Comparison of ENCODE assay signal across 13 cellular contexts in the genomic region with DNA sequence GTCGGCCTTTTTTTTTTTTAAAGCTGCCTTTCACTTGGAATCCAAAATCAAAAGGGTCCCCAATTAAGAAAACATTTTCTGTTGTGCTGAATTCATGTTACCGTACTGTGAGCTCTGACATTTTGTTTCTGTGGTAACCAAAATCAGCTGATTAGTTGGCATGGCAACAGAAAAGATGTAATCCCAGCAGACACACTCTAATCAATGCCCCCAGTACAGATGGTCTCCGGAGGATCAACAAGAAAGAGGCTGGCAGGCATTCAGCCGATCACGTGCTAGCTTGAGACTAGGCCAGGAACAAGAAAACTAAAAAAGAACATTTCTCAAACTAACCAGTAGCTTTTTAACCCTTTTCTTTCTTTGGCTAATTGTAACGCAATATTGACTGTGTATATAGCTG.
A peak's percentile ranks its signal among the peaks of the same experiment; 100 is the strongest.
DNase-seq lines count a peak whose midpoint lies in the region; ATAC-seq and TF ChIP-seq lines count a peak whose summit lies in the region.
"Had no signal": no experiment of that assay in that cellular context is flagged by ENCODE, and none has a peak within 500 bp of the region (broad histone marks: within the 10 kb centered on the region; RNA-seq: fewer than 3 reads in every experiment).

No MANE protein-coding gene starts in this region.

- H3K27ac ChIP-seq in angular gyrus (ENCODE audit: low read depth, low read length) (peak overlapping the region; percentile 50), heart left ventricle (no peak overlapping the region)
- H3K27ac ChIP-seq: parathyroid adenoma had no signal

- in situ Hi-C loops in G401 (cut with HindIII; ENCODE audit: low sequenced_read_pairs), result no loop called here

- peaks cover 0 to 17% (median 2%) of the 10 kb centered on the region in 12 donors for H3K4me1 ChIP-seq in heart left ventricle
- H3K4me1 ChIP-seq: parathyroid adenoma had no signal

- no peak for TF ChIP-seq POLR2A in heart left ventricle (IDR thresholded peaks at IDR 0.05)

- intact Hi-C loops in heart left ventricle (cut with DNase I), result loop anchor here in 1 of 10 donors (5.0 kb wide), 1 partner anchor 85 kb away; no protein-coding TSS in a partner anchor

- no peaks in the 10 kb centered on the region for H3K27me3 ChIP-seq in heart left ventricle

- no peaks in the 10 kb centered on the region for H3K9me3 ChIP-seq in heart left ventricle

- DNase-seq in G401 (ENCODE audit: low spot score), result peak; percentile 14
- peak in 4 of 5 donors; percentile 44 to 67 (median 49) for DNase-seq in heart left ventricle
- DNase-seq in occipital lobe (lab: John Stamatoyannopoulos, UW), result peak; percentile 56
- DNase-seq in activated T-cell treated with anti-CD3 and anti-CD28 coated beads, Interleukin-2, amount 50 U/mL, for 48 hours, result no peak
- DNase-seq: DMS79; effector memory CD8-positive, alpha-beta T cell; NCI-H226; stimulated activated CD4-positive, alpha-beta T cell treated with anti-CD3 and anti-CD28 coated beads, Interleukin-1b, Interleukin-23, amount 100 ng/mL, for 48 hours had no signal

- peak in 1 of 4 donors; percentile 42 for ATAC-seq in heart left ventricle
- ATAC-seq in GM18517 (IDR thresholded peaks at IDR 0.05; ENCODE audit: unreplicated experiment), result no peak
- no peak for ATAC-seq in HG03159 (IDR thresholded peaks at IDR 0.05; ENCODE audit: unreplicated experiment)
- no peak for ATAC-seq in GM21526 (IDR thresholded peaks at IDR 0.05; ENCODE audit: low FRiP score, unreplicated experiment)
- ATAC-seq: effector memory CD8-positive, alpha-beta T cell had no signal

- 45 to 62% (median 53%) methylated on average over 6 of the region's 6 CpGs for WGBS in heart left ventricle, 4 donors

- peaks cover 0 to 14% (median 0%) of the 10 kb centered on the region in 9 donors for H3K36me3 ChIP-seq in heart left ventricle

- no peak for TF ChIP-seq CTCF in heart left ventricle (IDR thresholded peaks at IDR 0.05)

- H3K4me3 ChIP-seq in heart left ventricle, result no peak overlapping the region

Comparison
In these comparisons a context has a peak if more than half of its experiments do, and no peak if none do; other contexts are left out.
1. DNase-seq: peak in G401 (single experiment), heart left ventricle (4 of 5) and occipital lobe (single experiment); none in activated T-cell treated with anti-CD3 and anti-CD28 coated beads, Interleukin-2, amount 50 U/mL, for 48 hours (0 of 2).